ENCODE assay signal across 8 cellular contexts in genomic region chr16:23453338-23454052, GRCh38. TPM values are rescaled to one million over a fixed set of nuclear protein-coding genes. Genes with fewer than 3 reads are reported as not detected.
DNase-seq lines count a peak whose midpoint lies in the region; ATAC-seq and TF ChIP-seq lines count a peak whose summit lies in the region.

No MANE protein-coding gene starts in this region.

- 54 to 55% (median 54%) methylated on average over 37 of the region's 37 CpGs for WGBS in psoas muscle, 3 donors

- ATAC-seq in GM18511 (IDR thresholded peaks at IDR 0.05; ENCODE audit: unreplicated experiment) (peak; percentile 21), psoas muscle (peak in 1 of 4 donors; percentile 4), GM18867 (IDR thresholded peaks at IDR 0.05; ENCODE audit: unreplicated experiment) (no peak)

- no peak for TF ChIP-seq CTCF in Peyer's patch (IDR thresholded peaks at IDR 0.05)
- no peak for TF ChIP-seq CTCF in fibroblast of mammary gland (conservative IDR thresholded peaks at IDR 0.05; ENCODE audit: control insufficient read depth, insufficient read depth, low read depth, low read length)
- no peak for TF ChIP-seq CTCF in psoas muscle (IDR thresholded peaks at IDR 0.05)

- H3K27ac ChIP-seq in Peyer's patch (peak overlapping the region in 1 of 4 donors; percentile 84), psoas muscle (no peak overlapping the region)

- H3K4me1 ChIP-seq in Peyer's patch (peaks cover 0 to 45% (median 3%) of the 10 kb centered on the region in 4 donors), psoas muscle (peaks cover 19% of the 10 kb centered on the region)

- H3K4me3 ChIP-seq in Peyer's patch (peak overlapping the region; percentile 73 to 95 (median 92)), fibroblast of mammary gland (ENCODE audit: control insufficient read depth, low read depth, low read length) (peak overlapping the region; percentile 91), psoas muscle (peak overlapping the region; percentile 83)

- DNase-seq in Peyer's patch = no peak
- DNase-seq in fibroblast of mammary gland (ENCODE audit: low read depth) = no peak
- no peak for DNase-seq in psoas muscle
- no peak for DNase-seq in NCI-H1694 treated with DMSO at 0.1 percent for 48 hours (lab: John Stamatoyannopoulos, UW)
- no peak for DNase-seq in RKO (ENCODE audit: low spot score)
- no peak for DNase-seq in NCI-H524 treated with DMSO at 0.1 percent for 48 hours (lab: John Stamatoyannopoulos, UW)

- H3K27me3 ChIP-seq in Peyer's patch (no peaks in the 10 kb centered on the region), psoas muscle (ENCODE audit: insufficient read depth in 3 of 3, low read length in 2 of 3) (no peaks in the 10 kb centered on the region)

- intact Hi-C loops in psoas muscle (cut with DNase I) = loop anchor here in 1 of 2 donors (10.0 kb wide), 1 partner anchor 101 kb away; the partner anchor contains the start of genes EARS2 and UBFD1

- TF ChIP-seq POLR2A in Peyer's patch (IDR thresholded peaks at IDR 0.05) = no peak

- H3K9me3 ChIP-seq in Peyer's patch (no peaks in the 10 kb centered on the region), psoas muscle (no peaks in the 10 kb centered on the region)

- H3K36me3 ChIP-seq in Peyer's patch (no peaks in the 10 kb centered on the region), psoas muscle (ENCODE audit: insufficient read depth in 1 of 2, low read depth in 1 of 2) (peaks cover 0 to 15% of the 10 kb centered on the region in 2 donors)

RNA-seq across cellular contexts. Expression of gene COG7, which starts 0.5 kb away (rescaled TPM):
- 10 to 100 TPM; 20.1 to 81.7 (median 50.4) TPM for total RNA-seq in Peyer's patch
- total RNA-seq in psoas muscle = 1 to 10 TPM; 6.7 to 9.6 (median 9.4) TPM
- 10 to 100 TPM in 2 of 3 donors, 1 to 10 TPM in 1; 7.6 to 14.7 (median 10.5) TPM for polyA plus RNA-seq in psoas muscle

RNA-seq across cellular contexts. Expression of gene GGA2, which starts 56.8 kb away (rescaled TPM):
- total RNA-seq in Peyer's patch (100 to 1,000 TPM in 1 of 4 donors, 10 to 100 TPM in 3; 13.8 to 254 (median 54.7) TPM), psoas muscle (10 to 100 TPM; 43.1 to 62.9 (median 56.4) TPM)
- 10 to 100 TPM; 18.9 to 49.3 (median 21.7) TPM for polyA plus RNA-seq in psoas muscle
